37 cellular contexts compared by ENCODE assay signal in genomic region chr3:403826-404225, GRCh38.
"Had no signal": no experiment of that assay in that cellular context is flagged by ENCODE, and none has a peak within 500 bp of the region (broad histone marks: within the 10 kb centered on the region; RNA-seq: fewer than 3 reads in every experiment).

No MANE protein-coding gene starts in this region.

- H3K36me3 ChIP-seq: MG63 had no signal

- H3K27ac ChIP-seq: KMS-11 had no signal

- H3K9me3 ChIP-seq: MG63 had no signal

- H3K9ac ChIP-seq: KMS-11 had no signal

- H3K4me2 ChIP-seq: KMS-11 had no signal

- H3K27me3 ChIP-seq: MG63 had no signal

- DNase-seq: Karpas-422, Kasumi-1, KG1, MG63, MM.1S, MV-4-11, NCI-H1048, NCI-H1092, NCI-H1092 treated with DMSO at 0.1 percent for 48 hours, NCI-H1105, NCI-H1105 treated with DMSO at 0.1 percent for 48 hours, NCI-H1417, NCI-H1417 treated with DMSO at 0.1 percent for 48 hours, NCI-H1436, NCI-H1436 treated with DMSO at 0.1 percent for 48 hours, NCI-H146, NCI-H1694, NCI-H1694 treated with DMSO at 0.1 percent for 48 hours, NCI-H187, NCI-H187 treated with DMSO at 0.1 percent for 48 hours, NCI-H1930, NCI-H2029, NCI-H2029 treated with DMSO at 0.1 percent for 48 hours, NCI-H2081, NCI-H2081 treated with DMSO at 0.1 percent for 48 hours, NCI-H2107, NCI-H2171, NCI-H2171 treated with DMSO at 0.1 percent for 48 hours, NCI-H2227 treated with DMSO at 0.1 percent for 48 hours, NCI-H226, NCI-H345, NCI-H446, NCI-H446 treated with DMSO at 0.1 percent for 48 hours, NCI-H510A, NCI-H510A treated with DMSO at 0.1 percent for 48 hours, NCI-H524 had no signal

- H3K4me3 ChIP-seq: MG63 had no signal
